In genomic region chr7:75945297-75946168, GRCh38 we compare ENCODE assay signal across 9 cellular contexts. TPM values are rescaled to one million over a fixed set of nuclear protein-coding genes. Genes with fewer than 3 reads are reported as not detected.
DNase-seq lines count a peak whose midpoint lies in the region; ATAC-seq and TF ChIP-seq lines count a peak whose summit lies in the region.
"Had no signal": no experiment of that assay in that cellular context is flagged by ENCODE, and none has a peak within 500 bp of the region (broad histone marks: within the 10 kb centered on the region; RNA-seq: fewer than 3 reads in every experiment).

No MANE protein-coding gene starts in this region.

- intact Hi-C loops in lower leg skin (cut with DNase I; ENCODE audit: low total_unique reads) = no loop called here

- DNase-seq in DMS79 (lab: John Stamatoyannopoulos, UW) (peak; percentile 72), NB4 (ENCODE audit: low read depth) (peak; percentile 87), epithelial cell of esophagus (ENCODE audit: low read depth) (peak; percentile 88), lower leg skin (ENCODE audit: low spot score in 2 of 2) (no peak), AG08396 (ENCODE audit: low spot score) (no peak)
- DNase-seq in stimulated activated CD4-positive, alpha-beta T cell treated with anti-CD3 and anti-CD28 coated beads, Interleukin-2, amount 100 ng/mL, for 48 hours = no peak
- DNase-seq: RPMI8226 had no signal

- no peaks in the 10 kb centered on the region for H3K9me3 ChIP-seq in mucosa of stomach (ENCODE audit: control insufficient read depth, low read length)

- peak overlapping the region; percentile 32 for H3K9ac ChIP-seq in mucosa of stomach (ENCODE audit: low read length)

- H3K36me3 ChIP-seq in mucosa of stomach (ENCODE audit: control insufficient read depth, insufficient read depth, low read length) = no peaks in the 10 kb centered on the region

- ATAC-seq in HG02884 (IDR thresholded peaks at IDR 0.05; ENCODE audit: unreplicated experiment) = no peak

- WGBS in lower leg skin, 2 donors = 78 to 79% methylated on average over 8 of the region's 8 CpGs

- no peak overlapping the region for H3K4me3 ChIP-seq in NB4 (ENCODE audit: low read depth, low read length)
- no peak overlapping the region for H3K4me3 ChIP-seq in epithelial cell of esophagus (ENCODE audit: low read length)
- H3K4me3 ChIP-seq in mucosa of stomach (ENCODE audit: low read length) = peak overlapping the region; percentile 3
- H3K4me3 ChIP-seq in lower leg skin (ENCODE audit: low read depth, poor library complexity, severe bottlenecking) = no peak overlapping the region

- peaks cover 52% of the 10 kb centered on the region for H3K4me1 ChIP-seq in mucosa of stomach (ENCODE audit: control insufficient read depth, insufficient read depth, low read length)

- TF ChIP-seq POLR2A in NB4 (IDR thresholded peaks at IDR 0.05; ENCODE audit: extremely low read depth, insufficient read length) (no peak), lower leg skin (IDR thresholded peaks at IDR 0.05) (no peak)

- no peak for TF ChIP-seq CTCF in NB4 (IDR thresholded peaks at IDR 0.05; ENCODE audit: low read depth, low read length)
- TF ChIP-seq CTCF in epithelial cell of esophagus (IDR thresholded peaks at IDR 0.05; ENCODE audit: insufficient read depth, low read depth, low read length, missing control alignments) = peak; percentile 22
- TF ChIP-seq CTCF in lower leg skin (IDR thresholded peaks at IDR 0.05) = no peak

- no peaks in the 10 kb centered on the region for H3K27me3 ChIP-seq in mucosa of stomach (ENCODE audit: control insufficient read depth, insufficient read depth, low read length)

RNA-seq across cellular contexts. Expression of gene POR, which starts 30.6 kb away (rescaled TPM):
- 100 to 1,000 TPM in 1 of 4 donors, 10 to 100 TPM in 3; 77.4 to 129 (median 97.0) TPM for total RNA-seq in lower leg skin

RNA-seq across cellular contexts. Expression of gene TMEM120A, which starts 48.9 kb away (rescaled TPM):
- 10 to 100 TPM; 17.7 to 37.4 (median 27.6) TPM for total RNA-seq in lower leg skin

Comparison
In these comparisons a context has a peak if more than half of its experiments do, and no peak if none do; other contexts are left out.
1. DNase-seq: peak in DMS79 (single experiment), NB4 (single experiment) and epithelial cell of esophagus (single experiment); none in lower leg skin (0 of 2), stimulated activated CD4-positive, alpha-beta T cell treated with anti-CD3 and anti-CD28 coated beads, Interleukin-2, amount 100 ng/mL, for 48 hours (0 of 2) and AG08396 (single experiment).